In genomic region chr16:67967183-67967955, GRCh38 we compare ENCODE assay signal across 8 cellular contexts. TPM values are rescaled to one million over a fixed set of nuclear protein-coding genes. Genes with fewer than 3 reads are reported as not detected.
A peak's percentile ranks its signal among the peaks of the same experiment; 100 is the strongest.
DNase-seq lines count a peak whose midpoint lies in the region; ATAC-seq, FAIRE-seq and TF ChIP-seq lines count a peak whose summit lies in the region.

No MANE protein-coding gene starts in this region.

- CTCF ChIA-PET in K562 (lab: Yijun Ruan, JAX; ENCODE audit: low intra/inter-chr PET ratio): no interaction called here

- peaks cover 28% of the 10 kb centered on the region for H3K79me2 ChIP-seq in K562 (ENCODE audit: control insufficient read depth, insufficient read depth, low read length)

- peaks cover 8% of the 10 kb centered on the region for H3K9me1 ChIP-seq in K562 (ENCODE audit: control insufficient read depth, insufficient read depth, low read length)

- 12% methylated on average over 18 of the region's 18 CpGs for WGBS in K562 (ENCODE audit: insufficient coverage, low coverage, missing lambda C conversion rate)
- WGBS in tibial nerve, 2 donors: 4 to 6% methylated on average over 18 of the region's 18 CpGs

- in situ Hi-C loops in GM13976 (cut with MboI; ENCODE audit: low sequenced_read_pairs, unreplicated experiment) (no loop called here), K562 (cut with MboI) (no loop called here)

- BruUV-seq in K562 (replicated peaks; lab: Mats Ljungman, UMichigan): TSS peak; percentile 57

- H3K36me3 ChIP-seq in K562 (ENCODE audit: control insufficient read depth, insufficient read depth, low read length) (peaks cover 29% of the 10 kb centered on the region; the same call in 2 of the 3 replicates), left lung (peaks cover 0 to 3% of the 10 kb centered on the region in 2 donors), tibial nerve (peaks cover 0 to 10% (median 0%) of the 10 kb centered on the region in 3 donors)

- no peak; the same call in 1 of the 2 replicates for TF ChIP-seq POLR2A in K562 (conservative IDR thresholded peaks at IDR 0.05)
- TF ChIP-seq POLR2A in tibial nerve (IDR thresholded peaks at IDR 0.05): no peak

- H3K4me1 ChIP-seq in K562 (replicated peaks in 1 of 2; ENCODE audit: control insufficient read depth in 2 of 2, insufficient read depth in 2 of 2, low read length in 2 of 2): peaks cover 23 to 49% of the 10 kb centered on the region in 2 experiments; a peak in 4 of 5 replicates
- peaks cover 23 to 59% of the 10 kb centered on the region in 2 donors for H3K4me1 ChIP-seq in left lung
- peaks cover 0 to 56% (median 43%) of the 10 kb centered on the region in 4 donors for H3K4me1 ChIP-seq in tibial nerve

- peak overlapping the region; percentile 98 for H3K4me2 ChIP-seq in K562 (ENCODE audit: insufficient read depth, low read length)

- TF ChIP-seq EP300 in K562 (IDR thresholded peaks at IDR 0.05; ENCODE audit: low read length) (no peak), tibial nerve (IDR thresholded peaks at IDR 0.05) (no peak)

- H3K9ac ChIP-seq in K562 (ENCODE audit: insufficient read depth in 1 of 2, low read depth in 2 of 2, low read length in 2 of 2): peak overlapping the region; percentile 94 to 97

- TF ChIP-seq RAD21 in K562 (CRISPR knock-in tag; conservative IDR thresholded peaks at IDR 0.05 in 1 of 2, IDR thresholded peaks at IDR 0.05 in 1 of 2): no peak

- peaks cover 23% of the 10 kb centered on the region for H4K20me1 ChIP-seq in K562 (replicated peaks; ENCODE audit: control insufficient read depth, insufficient read depth, low read length)

- H3K27me3 ChIP-seq in K562 (ENCODE audit: control insufficient read depth in 2 of 2, insufficient read depth in 2 of 2, low read length in 2 of 2): no peaks in the 10 kb centered on the region
- H3K27me3 ChIP-seq in left lung: no peaks in the 10 kb centered on the region
- H3K27me3 ChIP-seq in tibial nerve: no peaks in the 10 kb centered on the region

- peak; percentile 24 for TF ChIP-seq CTCF in GM13976 (IDR thresholded peaks at IDR 0.05; ENCODE audit: borderline replicate concordance, control extremely low read depth, extremely low read depth, insufficient read depth, missing control alignments)
- TF ChIP-seq CTCF in K562 (IDR thresholded peaks at IDR 0.05 in 2 of 3, conservative IDR thresholded peaks at IDR 0.05 in 1 of 3; ENCODE audit: insufficient read depth in 2 of 3, low read depth in 1 of 3, low read length in 3 of 3): no peak
- TF ChIP-seq CTCF in left lung (IDR thresholded peaks at IDR 0.05): no peak
- TF ChIP-seq CTCF in tibial nerve (IDR thresholded peaks at IDR 0.05): no peak

- POLR2A ChIA-PET in K562 (lab: Yijun Ruan, JAX): interaction anchor here (1.0 to 1.8 kb wide), 3 partner anchors 7 to 24 kb away, joined by 3 to 9 read pairs (median 5); partner anchors contain the start of gene LCAT

- peak; percentile 82 for FAIRE-seq in K562 (lab: Jason Lieb, UNC)

- peak overlapping the region; percentile 94 for H3K27ac ChIP-seq in K562 (ENCODE audit: extremely low read depth, low read depth, low read length)
- H3K27ac ChIP-seq in left lung: peak overlapping the region; percentile 88 to 93
- H3K27ac ChIP-seq in tibial nerve: peak overlapping the region; percentile 89 to 99 (median 96)

- DNase-seq in GM13976 (ENCODE audit: low spot score) (no peak), NCI-H524 (lab: John Stamatoyannopoulos, UW) (peak; percentile 46 to 70), K562 (ENCODE audit: extremely low read depth in 1 of 4, low spot score in 3 of 4) (peak in 1 of 4 experiments; percentile 40), left lung (no peak), tibial nerve (ENCODE audit: low spot score in 2 of 2) (no peak), HuH-7 (ENCODE audit: low spot score) (no peak), NOMO-1 treated with dmso at 0.1 percent for 144 hours (lab: John Stamatoyannopoulos, UW; ENCODE audit: unreplicated experiment) (no peak)

- H3K9me3 ChIP-seq in K562 (replicated peaks; ENCODE audit: control insufficient read depth, insufficient read depth, low read depth, low read length): no peaks in the 10 kb centered on the region
- no peaks in the 10 kb centered on the region for H3K9me3 ChIP-seq in left lung
- no peaks in the 10 kb centered on the region for H3K9me3 ChIP-seq in tibial nerve

- ATAC-seq in K562 (peak; percentile 4), left lung (peak; percentile 12), GM19463 (IDR thresholded peaks at IDR 0.05; ENCODE audit: unreplicated experiment) (no peak)

- intact Hi-C loops in K562 (cut with micrococcal nuclease): no loop called here
- intact Hi-C loops in left lung (cut with DNase I): no loop called here

- H3K4me3 ChIP-seq in K562 (peak overlapping the region; percentile 84), left lung (peak overlapping the region; percentile 81 to 92), tibial nerve (peak overlapping the region; percentile 80 to 100 (median 92))

- H2AFZ ChIP-seq in K562 (ENCODE audit: low read depth, low read length): peak overlapping the region; percentile 97

RNA-seq across cellular contexts. Expression of gene SLC12A4, which starts 1.1 kb away (rescaled TPM):
- 178 and 539 TPM in 2 replicates for total RNA-seq in K562 (2011; cell fraction: chromatin; rRNA removed; ENCODE audit: low replicate concordance)
- total RNA-seq in K562 (2011; cell fraction: nucleolus; rRNA removed): 265 and 279 TPM in 2 replicates
- total RNA-seq in K562 (2011; cell fraction: nucleoplasm; rRNA removed): 167 and 175 TPM in 2 replicates
- total RNA-seq in K562 (2014; rRNA removed) (15.0 and 16.9 TPM in 2 replicates), K562 (2014; rRNA removed; fragmentation: Illumina TruSeq; extraction: Trizol) (9.9 and 10.0 TPM in 2 replicates), K562 (2015; rRNA removed; fragmentation: Illumina TruSeq; extraction: Trizol) (10.4 and 11.6 TPM in 2 replicates), K562 (2021) (32.8 and 43.5 TPM in 2 replicates), left lung (100 to 1,000 TPM in 1 of 2 donors, 10 to 100 TPM in 1; 99.2 to 121 TPM), tibial nerve (100 to 1,000 TPM in 2 of 4 donors, 10 to 100 TPM in 2; 82.0 to 127 (median 101) TPM)
- polyA plus RNA-seq in K562 (2011; rRNA removed) (22.9 and 48.4 TPM in 2 replicates), K562 (2014; fragmentation: Illumina TruSeq; extraction: Trizol) (24.1 and 30.0 TPM in 2 replicates), K562 (2014; fragmentation: Nextera tagmentation; extraction: Ambion mirVana) (1 to 10 TPM in 1 of 2 experiments, under 1 TPM in 1; 0.75 to 1.8 TPM), K562 (2014; rRNA removed) (25.1 and 32.7 TPM in 2 replicates)
- polyA plus RNA-seq in K562 (2011; cell fraction: cytosol; rRNA removed): 30.2 and 36.7 TPM in 2 replicates
- polyA plus RNA-seq in K562 (2011; cell fraction: nucleus; rRNA removed): 238 and 295 TPM in 2 replicates
- polyA plus RNA-seq in K562 (2012): 24.3 and 29.4 TPM in 2 replicates
- 24.9 and 34.3 TPM in 2 replicates for polyA minus RNA-seq in K562 (2011; rRNA and poly(A)+ RNA removed)
- polyA minus RNA-seq in K562 (2011; cell fraction: cytosol; rRNA and poly(A)+ RNA removed): 24.5 and 42.6 TPM in 2 replicates
- 67.9 and 90.5 TPM in 2 replicates for polyA minus RNA-seq in K562 (2011; cell fraction: nucleus; rRNA and poly(A)+ RNA removed)

RNA-seq across cellular contexts. Expression of gene DPEP3, which starts 12.9 kb away (rescaled TPM):
- total RNA-seq in K562 (2011; cell fraction: chromatin; rRNA removed; ENCODE audit: low replicate concordance): not detected in 2 replicates
- total RNA-seq in K562 (2011; cell fraction: nucleolus; rRNA removed): not detected in 2 replicates
- total RNA-seq in K562 (2011; cell fraction: nucleoplasm; rRNA removed): not detected in 2 replicates
- total RNA-seq in K562 (2014; rRNA removed) (not detected in 2 replicates), K562 (2014; rRNA removed; fragmentation: Illumina TruSeq; extraction: Trizol) (not detected in 2 replicates), K562 (2015; rRNA removed; fragmentation: Illumina TruSeq; extraction: Trizol) (not detected in 2 replicates), K562 (2021) (not detected in 2 replicates), left lung (under 1 TPM in 1 of 2 donors, not detected in 1; 0.60 TPM), tibial nerve (under 1 TPM in 1 of 4 donors, not detected in 3; 0.66 TPM)
- polyA plus RNA-seq in K562 (2011; rRNA removed) (not detected in 2 replicates), K562 (2014; fragmentation: Illumina TruSeq; extraction: Trizol) (not detected in 2 replicates), K562 (2014; fragmentation: Nextera tagmentation; extraction: Ambion mirVana) (not detected), K562 (2014; rRNA removed) (not detected in 2 replicates)
- 0.06 TPM in 1 of 2 replicates, not detected in the other for polyA plus RNA-seq in K562 (2011; cell fraction: cytosol; rRNA removed)
- 0.07 TPM in 1 of 2 replicates, not detected in the other for polyA plus RNA-seq in K562 (2011; cell fraction: nucleus; rRNA removed)
- not detected in 2 replicates for polyA plus RNA-seq in K562 (2012)
- polyA minus RNA-seq in K562 (2011; rRNA and poly(A)+ RNA removed): not detected in 2 replicates
- not detected in 2 replicates for polyA minus RNA-seq in K562 (2011; cell fraction: cytosol; rRNA and poly(A)+ RNA removed)
- polyA minus RNA-seq in K562 (2011; cell fraction: nucleus; rRNA and poly(A)+ RNA removed): not detected in 2 replicates

RNA-seq across cellular contexts. Expression of gene LCAT, which starts 23.4 kb away (rescaled TPM):
- 40.9 and 121 TPM in 2 replicates for total RNA-seq in K562 (2011; cell fraction: chromatin; rRNA removed; ENCODE audit: low replicate concordance)
- 59.7 and 75.9 TPM in 2 replicates for total RNA-seq in K562 (2011; cell fraction: nucleolus; rRNA removed)
- total RNA-seq in K562 (2011; cell fraction: nucleoplasm; rRNA removed): 41.1 and 47.6 TPM in 2 replicates
- 6.8 and 9.0 TPM in 2 replicates for total RNA-seq in K562 (2014; rRNA removed)
- 3.0 and 3.2 TPM in 2 replicates for total RNA-seq in K562 (2014; rRNA removed; fragmentation: Illumina TruSeq; extraction: Trizol)
- 4.1 and 4.5 TPM in 2 replicates for total RNA-seq in K562 (2015; rRNA removed; fragmentation: Illumina TruSeq; extraction: Trizol)
- 14.2 and 21.0 TPM in 2 replicates for total RNA-seq in K562 (2021)
- 6.7 and 14.9 TPM in 2 replicates for polyA plus RNA-seq in K562 (2011; rRNA removed)
- polyA plus RNA-seq in K562 (2011; cell fraction: cytosol; rRNA removed): 9.5 and 10.8 TPM in 2 replicates
- polyA plus RNA-seq in K562 (2011; cell fraction: nucleus; rRNA removed): 72.6 and 86.1 TPM in 2 replicates
- polyA plus RNA-seq in K562 (2012): 14.1 and 15.5 TPM in 2 replicates
- 5.0 and 5.6 TPM in 2 replicates for polyA plus RNA-seq in K562 (2014; fragmentation: Illumina TruSeq; extraction: Trizol)
- under 1 TPM; 0.46 to 0.94 TPM for polyA plus RNA-seq in K562 (2014; fragmentation: Nextera tagmentation; extraction: Ambion mirVana)
- 7.6 and 14.9 TPM in 2 replicates for polyA plus RNA-seq in K562 (2014; rRNA removed)
- 1.5 and 2.2 TPM in 2 replicates for polyA minus RNA-seq in K562 (2011; rRNA and poly(A)+ RNA removed)
- 2.3 and 6.2 TPM in 2 replicates for polyA minus RNA-seq in K562 (2011; cell fraction: cytosol; rRNA and poly(A)+ RNA removed)
- polyA minus RNA-seq in K562 (2011; cell fraction: nucleus; rRNA and poly(A)+ RNA removed): 8.9 and 10.0 TPM in 2 replicates
- total RNA-seq in left lung: 10 to 100 TPM; 27.5 to 37.2 TPM
- 10 to 100 TPM; 17.9 to 43.9 (median 26.8) TPM for total RNA-seq in tibial nerve

RNA-seq across cellular contexts. Expression of gene PSMB10, which starts 30.7 kb away (rescaled TPM):
- 1.6 and 9.1 TPM in 2 replicates for total RNA-seq in K562 (2011; cell fraction: chromatin; rRNA removed; ENCODE audit: low replicate concordance)
- total RNA-seq in K562 (2011; cell fraction: nucleolus; rRNA removed): 14.7 and 18.7 TPM in 2 replicates
- total RNA-seq in K562 (2011; cell fraction: nucleoplasm; rRNA removed): 7.4 and 9.6 TPM in 2 replicates
- total RNA-seq in K562 (2014; rRNA removed): 101 and 105 TPM in 2 replicates
- total RNA-seq in K562 (2014; rRNA removed; fragmentation: Illumina TruSeq; extraction: Trizol): 17.9 and 24.9 TPM in 2 replicates
- 53.1 and 53.4 TPM in 2 replicates for total RNA-seq in K562 (2015; rRNA removed; fragmentation: Illumina TruSeq; extraction: Trizol)
- 73.0 and 73.1 TPM in 2 replicates for total RNA-seq in K562 (2021)
- 17.3 and 21.0 TPM in 2 replicates for polyA plus RNA-seq in K562 (2011; rRNA removed)
- polyA plus RNA-seq in K562 (2011; cell fraction: cytosol; rRNA removed): 46.1 and 143 TPM in 2 replicates
- polyA plus RNA-seq in K562 (2011; cell fraction: nucleus; rRNA removed): 17.2 and 24.0 TPM in 2 replicates
- 84.8 and 94.3 TPM in 2 replicates for polyA plus RNA-seq in K562 (2012)
- polyA plus RNA-seq in K562 (2014; fragmentation: Illumina TruSeq; extraction: Trizol): 11.7 and 44.6 TPM in 2 replicates
- 10 to 100 TPM; 33.5 to 51.0 TPM for polyA plus RNA-seq in K562 (2014; fragmentation: Nextera tagmentation; extraction: Ambion mirVana)
- 94.1 and 118 TPM in 2 replicates for polyA plus RNA-seq in K562 (2014; rRNA removed)
- polyA minus RNA-seq in K562 (2011; rRNA and poly(A)+ RNA removed): 2.5 and 3.3 TPM in 2 replicates
- polyA minus RNA-seq in K562 (2011; cell fraction: cytosol; rRNA and poly(A)+ RNA removed): 20.3 and 25.1 TPM in 2 replicates
- polyA minus RNA-seq in K562 (2011; cell fraction: nucleus; rRNA and poly(A)+ RNA removed): 13.1 and 14.0 TPM in 2 replicates
- total RNA-seq in left lung: 10 to 100 TPM; 59.7 to 76.8 TPM
- 10 to 100 TPM; 22.9 to 57.6 (median 39.4) TPM for total RNA-seq in tibial nerve

RNA-seq across cellular contexts. Expression of gene DPEP2, which starts 31.9 kb away (rescaled TPM):
- 2.4 and 7.0 TPM in 2 replicates for total RNA-seq in K562 (2011; cell fraction: chromatin; rRNA removed; ENCODE audit: low replicate concordance)
- 3.7 and 4.3 TPM in 2 replicates for total RNA-seq in K562 (2011; cell fraction: nucleolus; rRNA removed)
- total RNA-seq in K562 (2011; cell fraction: nucleoplasm; rRNA removed): 3.2 and 4.1 TPM in 2 replicates
- total RNA-seq in K562 (2014; rRNA removed) (0.14 and 1.3 TPM in 2 replicates), K562 (2014; rRNA removed; fragmentation: Illumina TruSeq; extraction: Trizol) (0.18 and 0.35 TPM in 2 replicates), K562 (2015; rRNA removed; fragmentation: Illumina TruSeq; extraction: Trizol) (0.49 and 0.76 TPM in 2 replicates), K562 (2021) (0.85 and 1.2 TPM in 2 replicates), left lung (10 to 100 TPM in 1 of 2 donors, 1 to 10 TPM in 1; 7.3 to 12.6 TPM), tibial nerve (10 to 100 TPM in 1 of 4 donors, 1 to 10 TPM in 3; 1.0 to 12.6 (median 3.8) TPM)
- polyA plus RNA-seq in K562 (2011; rRNA removed) (0.81 and 1.6 TPM in 2 replicates), K562 (2014; fragmentation: Illumina TruSeq; extraction: Trizol) (0.70 and 1.00 TPM in 2 replicates), K562 (2014; fragmentation: Nextera tagmentation; extraction: Ambion mirVana) (under 1 TPM; 0.24 to 0.38 TPM), K562 (2014; rRNA removed) (0.36 and 0.81 TPM in 2 replicates)
- polyA plus RNA-seq in K562 (2011; cell fraction: cytosol; rRNA removed): 1.5 and 3.0 TPM in 2 replicates
- 3.3 and 4.5 TPM in 2 replicates for polyA plus RNA-seq in K562 (2011; cell fraction: nucleus; rRNA removed)
- polyA plus RNA-seq in K562 (2012): 1.7 and 6.2 TPM in 2 replicates
- polyA minus RNA-seq in K562 (2011; rRNA and poly(A)+ RNA removed): 0.95 and 1.2 TPM in 2 replicates
- polyA minus RNA-seq in K562 (2011; cell fraction: cytosol; rRNA and poly(A)+ RNA removed): not detected in 2 replicates
- polyA minus RNA-seq in K562 (2011; cell fraction: nucleus; rRNA and poly(A)+ RNA removed): 1.1 and 2.0 TPM in 2 replicates

Comparison
In these comparisons a context has a peak if more than half of its experiments do, and no peak if none do; other contexts are left out.
1. DNase-seq: peak in NCI-H524 (2 of 2); none in GM13976 (single experiment), left lung (0 of 2), tibial nerve (0 of 2), HuH-7 (single experiment) and NOMO-1 treated with dmso at 0.1 percent for 144 hours (single experiment).
2. Peak in every context shown above with its lines, with median percentiles within 50 percentile points of each other: H3K27ac ChIP-seq and H3K4me3 ChIP-seq.